Comparison of ENCODE assay signal across 18 cellular contexts in genomic region chr2:112588611-112589045, GRCh38. TPM values are rescaled to one million over a fixed set of nuclear protein-coding genes. Genes with fewer than 3 reads are reported as not detected.
DNase-seq lines count a peak whose midpoint lies in the region; ATAC-seq and TF ChIP-seq lines count a peak whose summit lies in the region.
"Had no signal": no experiment of that assay in that cellular context is flagged by ENCODE, and none has a peak within 500 bp of the region (broad histone marks: within the 10 kb centered on the region; RNA-seq: fewer than 3 reads in every experiment).

No MANE protein-coding gene starts in this region.

- no peak overlapping the region for H3K4me3 Mint-ChIP-seq in activated T-helper 1 cell treated with anti-CD3 and anti-CD28 coated beads, Interleukin-12 subunit alpha, Interleukin-12 subunit beta, Interleukin-2, Interleukin-4 antibody, amounts not matched to agents 30 ng/mL and 10 ng/mL and 1 ng/mL, durations not matched to agents 14 hours and 24 hours and 36 hours
- H3K4me3 Mint-ChIP-seq: activated CD8-positive, alpha-beta T cell treated with anti-CD3 and anti-CD28 coated beads, Interleukin-2, amount 10 ng/mL, durations not matched to agents 7 days and 5 days; T-helper 17 cell had no signal

- H3K27me3 Mint-ChIP-seq in activated T-helper 1 cell treated with anti-CD3 and anti-CD28 coated beads, Interleukin-12 subunit alpha, Interleukin-12 subunit beta, Interleukin-2, Interleukin-4 antibody, amounts not matched to agents 30 ng/mL and 10 ng/mL and 1 ng/mL, durations not matched to agents 14 hours and 24 hours and 36 hours (ENCODE audit: insufficient read depth): no peaks in the 10 kb centered on the region
- H3K27me3 Mint-ChIP-seq: naive B cell, T-helper 17 cell had no signal

- DNase-seq in COR-L47 (lab: John Stamatoyannopoulos, UW): peak; percentile 60
- peak; percentile 44 for DNase-seq in NB4 (ENCODE audit: low read depth)
- DNase-seq in activated T-helper 1 cell treated with anti-CD3 and anti-CD28 coated beads, Interleukin-12 subunit alpha, Interleukin-12 subunit beta, Interleukin-2, Interleukin-4 antibody, amounts not matched to agents 30 ng/mL and 10 ng/mL and 1 ng/mL, durations not matched to agents 14 hours and 24 hours and 36 hours (ENCODE audit: low spot score): no peak
- peak; percentile 94 for DNase-seq in myocyte (ENCODE audit: low read depth)
- DNase-seq in erythroblast (lab: John Stamatoyannopoulos, UW): no peak
- no peak for DNase-seq in AG08395 (ENCODE audit: low spot score)
- DNase-seq: activated CD8-positive, alpha-beta T cell treated with anti-CD3 and anti-CD28 coated beads, Interleukin-2, amount 10 ng/mL, durations not matched to agents 7 days and 5 days; activated effector memory CD4-positive, alpha-beta T cell treated with Interleukin-2 at 50 U/mL for 16 hours; brain microvascular endothelial cell; KG1; naive B cell; NCI-H2227 treated with DMSO at 0.1 percent for 48 hours; stimulated activated naive CD4-positive, alpha-beta T cell treated with Interleukin-2 at 50 U/mL for 16 hours; T-helper 17 cell had no signal

- no peak for TF ChIP-seq CTCF in NB4 (IDR thresholded peaks at IDR 0.05; ENCODE audit: low read depth, low read length)

- H3K4me3 ChIP-seq in NB4 (ENCODE audit: low read depth, low read length): no peak overlapping the region
- H3K4me3 ChIP-seq: right atrium auricular region had no signal

- intact Hi-C loops in activated T-helper 1 cell treated with anti-CD3 and anti-CD28 coated beads, Interleukin-12 subunit alpha, Interleukin-12 subunit beta, Interleukin-2, Interleukin-4 antibody, amounts not matched to agents 30 ng/mL and 10 ng/mL and 1 ng/mL, durations not matched to agents 14 hours and 24 hours and 36 hours (cut with micrococcal nuclease): no loop called here

- peaks cover 27% of the 10 kb centered on the region for H3K36me3 Mint-ChIP-seq in activated T-helper 1 cell treated with anti-CD3 and anti-CD28 coated beads, Interleukin-12 subunit alpha, Interleukin-12 subunit beta, Interleukin-2, Interleukin-4 antibody, amounts not matched to agents 30 ng/mL and 10 ng/mL and 1 ng/mL, durations not matched to agents 14 hours and 24 hours and 36 hours (ENCODE audit: low read depth)

- no peak for TF ChIP-seq POLR2A in NB4 (IDR thresholded peaks at IDR 0.05; ENCODE audit: extremely low read depth, insufficient read length)
- no peak for TF ChIP-seq POLR2A in erythroblast (IDR thresholded peaks at IDR 0.05; ENCODE audit: low read length)

- peaks cover 27% of the 10 kb centered on the region for H3K4me1 Mint-ChIP-seq in activated T-helper 1 cell treated with anti-CD3 and anti-CD28 coated beads, Interleukin-12 subunit alpha, Interleukin-12 subunit beta, Interleukin-2, Interleukin-4 antibody, amounts not matched to agents 30 ng/mL and 10 ng/mL and 1 ng/mL, durations not matched to agents 14 hours and 24 hours and 36 hours (ENCODE audit: low read depth)

- no peaks in the 10 kb centered on the region for H3K9me3 Mint-ChIP-seq in activated T-helper 1 cell treated with anti-CD3 and anti-CD28 coated beads, Interleukin-12 subunit alpha, Interleukin-12 subunit beta, Interleukin-2, Interleukin-4 antibody, amounts not matched to agents 30 ng/mL and 10 ng/mL and 1 ng/mL, durations not matched to agents 14 hours and 24 hours and 36 hours

- ATAC-seq in HG03469 (IDR thresholded peaks at IDR 0.05; ENCODE audit: unreplicated experiment): no peak
- no peak for ATAC-seq in HG03432 (IDR thresholded peaks at IDR 0.05; ENCODE audit: unreplicated experiment)
- ATAC-seq: activated CD8-positive, alpha-beta T cell treated with anti-CD3 and anti-CD28 coated beads, Interleukin-2, amount 10 ng/mL, durations not matched to agents 7 days and 5 days; Panc1; T-helper 17 cell had no signal

- peak overlapping the region; percentile 10 for H3K27ac Mint-ChIP-seq in activated T-helper 1 cell treated with anti-CD3 and anti-CD28 coated beads, Interleukin-12 subunit alpha, Interleukin-12 subunit beta, Interleukin-2, Interleukin-4 antibody, amounts not matched to agents 30 ng/mL and 10 ng/mL and 1 ng/mL, durations not matched to agents 14 hours and 24 hours and 36 hours
- H3K27ac Mint-ChIP-seq: activated CD8-positive, alpha-beta T cell treated with anti-CD3 and anti-CD28 coated beads, Interleukin-2, amount 10 ng/mL, durations not matched to agents 7 days and 5 days; T-helper 17 cell had no signal

RNA-seq across cellular contexts. Expression of gene CHCHD5, which starts 4.2 kb away (rescaled TPM):
- 31.3 and 38.9 TPM in 2 replicates for total RNA-seq in activated T-helper 1 cell treated with anti-CD3 and anti-CD28 coated beads, Interleukin-12 subunit alpha, Interleukin-12 subunit beta, Interleukin-2, Interleukin-4 antibody, amounts not matched to agents 30 ng/mL and 10 ng/mL and 1 ng/mL, durations not matched to agents 14 hours and 24 hours and 36 hours
- 20.9 and 21.6 TPM in 2 replicates for total RNA-seq in myocyte
- 65.0 TPM for polyA plus RNA-seq in myocyte (2012)

RNA-seq across cellular contexts. Expression of gene POLR1B, which starts 46.4 kb away (rescaled TPM):
- 75.6 and 78.4 TPM in 2 replicates for total RNA-seq in activated T-helper 1 cell treated with anti-CD3 and anti-CD28 coated beads, Interleukin-12 subunit alpha, Interleukin-12 subunit beta, Interleukin-2, Interleukin-4 antibody, amounts not matched to agents 30 ng/mL and 10 ng/mL and 1 ng/mL, durations not matched to agents 14 hours and 24 hours and 36 hours
- total RNA-seq in myocyte: 11.8 and 14.0 TPM in 2 replicates
- 6.0 TPM for polyA plus RNA-seq in myocyte (2012)

RNA-seq across cellular contexts. Expression of gene SLC20A1, which starts 57.1 kb away (rescaled TPM):
- 164 and 172 TPM in 2 replicates for total RNA-seq in activated T-helper 1 cell treated with anti-CD3 and anti-CD28 coated beads, Interleukin-12 subunit alpha, Interleukin-12 subunit beta, Interleukin-2, Interleukin-4 antibody, amounts not matched to agents 30 ng/mL and 10 ng/mL and 1 ng/mL, durations not matched to agents 14 hours and 24 hours and 36 hours
- total RNA-seq in myocyte: 22.9 and 36.8 TPM in 2 replicates
- polyA plus RNA-seq in myocyte (2012): 125 TPM

Comparison
In these comparisons a context has a peak if more than half of its experiments do, and no peak if none do; other contexts are left out.
1. DNase-seq: peak in COR-L47 (single experiment), NB4 (single experiment) and myocyte (single experiment); none in activated T-helper 1 cell treated with anti-CD3 and anti-CD28 coated beads, Interleukin-12 subunit alpha, Interleukin-12 subunit beta, Interleukin-2, Interleukin-4 antibody, amounts not matched to agents 30 ng/mL and 10 ng/mL and 1 ng/mL, durations not matched to agents 14 hours and 24 hours and 36 hours (single experiment), erythroblast (0 of 2) and AG08395 (single experiment).